Comparison of ENCODE assay signal across 14 cellular contexts in the genomic region with DNA sequence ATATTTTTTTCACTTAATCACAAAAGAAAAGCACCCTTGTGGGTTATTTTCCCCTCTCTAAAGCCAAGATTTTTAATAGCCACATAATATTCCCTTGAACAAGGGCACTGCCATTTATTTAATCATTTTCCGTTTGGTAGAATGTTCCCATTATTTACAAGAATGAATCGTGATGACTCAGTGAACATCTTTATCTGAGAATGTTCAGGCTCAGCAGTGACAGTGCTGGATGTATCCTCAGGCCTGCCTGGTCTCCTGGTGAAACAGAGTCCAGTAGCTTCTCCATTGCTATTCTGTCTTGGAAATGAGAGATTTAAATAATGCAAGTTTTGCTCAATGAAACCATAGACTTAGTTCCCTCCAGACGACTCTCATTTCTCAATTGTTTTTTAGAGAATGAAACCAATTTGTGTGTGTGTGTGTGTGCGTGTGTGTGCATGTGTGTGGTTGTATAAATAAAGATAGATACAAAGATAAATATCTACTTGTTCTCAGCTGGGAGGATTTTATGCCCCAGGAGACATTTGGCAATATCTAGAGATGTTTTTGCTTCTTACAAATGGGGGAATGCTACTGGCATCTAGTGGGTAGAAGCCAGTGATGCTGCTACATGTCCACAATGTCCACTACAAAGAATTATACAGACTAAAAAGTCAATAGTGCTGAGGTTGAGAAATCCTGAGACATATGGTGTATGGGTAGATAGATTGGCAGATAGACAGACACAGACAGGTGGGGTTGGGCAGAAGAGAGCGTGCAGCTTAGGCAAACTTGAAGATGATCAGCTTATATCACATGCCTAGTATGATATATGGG. TPM values are rescaled to one million over a fixed set of nuclear protein-coding genes. Genes with fewer than 3 reads are reported as not detected.
A peak's percentile ranks its signal among the peaks of the same experiment; 100 is the strongest.
DNase-seq lines count a peak whose midpoint lies in the region; ATAC-seq, FAIRE-seq and TF ChIP-seq lines count a peak whose summit lies in the region.
"Had no signal": no experiment of that assay in that cellular context is flagged by ENCODE, and none has a peak within 500 bp of the region (broad histone marks: within the 10 kb centered on the region; RNA-seq: fewer than 3 reads in every experiment).

No MANE protein-coding gene starts in this region.

- H4K91ac ChIP-seq in mesenchymal stem cell (ENCODE audit: low read length) = no peak overlapping the region

- H4K8ac ChIP-seq in mesenchymal stem cell (ENCODE audit: low read length) = peak overlapping the region; percentile 10

- CTCF ChIA-PET in HepG2 (lab: Yijun Ruan, JAX; ENCODE audit: low intra/inter-chr PET ratio, low total read pairs) = no interaction called here

- H2BK5ac ChIP-seq in mesenchymal stem cell (ENCODE audit: low read depth, low read length, poor library complexity, severe bottlenecking) = no peak overlapping the region

- no peak for TF ChIP-seq EP300 in HepG2 (IDR thresholded peaks at IDR 0.05; ENCODE audit: low read depth in 2 of 2, low read length in 2 of 2)
- TF ChIP-seq EP300 in HepG2 (CRISPR knock-in tag; IDR thresholded peaks at IDR 0.05; ENCODE audit: borderline replicate concordance) = no peak

- H2BK120ac ChIP-seq in mesenchymal stem cell (ENCODE audit: low read depth, low read length) = no peak overlapping the region

- no peak for ATAC-seq in HG03025 (IDR thresholded peaks at IDR 0.05; ENCODE audit: low FRiP score, unreplicated experiment)
- ATAC-seq in HepG2 = no peak
- ATAC-seq in GM21367 (IDR thresholded peaks at IDR 0.05; ENCODE audit: unreplicated experiment) = no peak
- ATAC-seq in activated T-cell treated with anti-CD3 and anti-CD28 coated beads, Interleukin-2, amount 50 U/mL, for 4 hours = no peak

- intact Hi-C loops in HepG2 (cut with micrococcal nuclease; ENCODE audit: unreplicated experiment) = no loop called here

- no peaks in the 10 kb centered on the region for H3K4me1 ChIP-seq in mesenchymal stem cell (ENCODE audit: control insufficient read depth, insufficient read depth, low read depth, low read length)
- H3K4me1 ChIP-seq in HepG2 (ENCODE audit: insufficient read depth, low read length) = peaks cover 14% of the 10 kb centered on the region
- H3K4me1 ChIP-seq: esophagus muscularis mucosa had no signal

- no peak overlapping the region for H3K27ac ChIP-seq in mesenchymal stem cell (ENCODE audit: low read length, poor library complexity, severe bottlenecking)
- H3K27ac ChIP-seq in HepG2 (ENCODE audit: extremely low read length, insufficient read depth, low read length) = no peak overlapping the region
- H3K27ac ChIP-seq: esophagus muscularis mucosa had no signal

- H3K23ac ChIP-seq in mesenchymal stem cell (ENCODE audit: low read length in 2 of 2) = no peak overlapping the region

- H3K27me3 ChIP-seq in bronchial epithelial cell (ENCODE audit: control insufficient read depth, insufficient read depth, low read length) (no peaks in the 10 kb centered on the region), mesenchymal stem cell (ENCODE audit: control insufficient read depth in 1 of 2, insufficient read depth in 1 of 2, low read length in 2 of 2) (no peaks in the 10 kb centered on the region), HepG2 (ENCODE audit: control insufficient read depth in 1 of 2, insufficient read depth in 2 of 2, low read length in 2 of 2) (no peaks in the 10 kb centered on the region)
- H3K27me3 ChIP-seq: esophagus muscularis mucosa had no signal

- H3K27me3 Mint-ChIP-seq in activated T-cell treated with anti-CD3 and anti-CD28 coated beads, Interleukin-2, amount 50 U/mL, for 4 hours (ENCODE audit: low read depth) = no peaks in the 10 kb centered on the region

- peak; percentile 35 for DNase-seq in AG20443 (ENCODE audit: low spot score)
- DNase-seq in NCI-H69 (lab: John Stamatoyannopoulos, UW) = peak; percentile 90
- peak; percentile 34 for DNase-seq in bronchial epithelial cell (ENCODE audit: low read depth)
- peak; percentile 85 for DNase-seq in mesenchymal stem cell
- no peak for DNase-seq in HepG2 (ENCODE audit: low spot score)
- DNase-seq in activated T-cell treated with anti-CD3 and anti-CD28 coated beads, Interleukin-2, amount 50 U/mL, for 4 hours = no peak
- DNase-seq: activated gamma-delta T cell, NCI-H1105, NCI-H446 treated with DMSO at 0.1 percent for 48 hours, T1000 had no signal

- H3K9ac ChIP-seq in mesenchymal stem cell (ENCODE audit: low read length) (peak overlapping the region; percentile 46), HepG2 (ENCODE audit: insufficient read depth, low read depth, low read length) (no peak overlapping the region)

- POLR2A ChIA-PET in HepG2 (lab: Yijun Ruan, JAX) = no interaction called here

- H2AFZ ChIP-seq in mesenchymal stem cell (ENCODE audit: low read depth, low read length) = no peak overlapping the region
- H2AFZ ChIP-seq in HepG2 (ENCODE audit: low read length) = no peak overlapping the region

- no peak overlapping the region for H3K4me3 Mint-ChIP-seq in activated T-cell treated with anti-CD3 and anti-CD28 coated beads, Interleukin-2, amount 50 U/mL, for 4 hours
- H3K4me3 Mint-ChIP-seq: CD14-positive monocyte had no signal

- no peak for TF ChIP-seq POLR2A in HepG2 (IDR thresholded peaks at IDR 0.05; ENCODE audit: insufficient read depth in 1 of 2, low read depth in 2 of 2, low read length in 2 of 2)

- BruUV-seq in HepG2 (replicated peaks; lab: Mats Ljungman, UMichigan) = no TSS peak

- H3K36me3 ChIP-seq in bronchial epithelial cell (ENCODE audit: control insufficient read depth, insufficient read depth, low read length) (no peaks in the 10 kb centered on the region), mesenchymal stem cell (ENCODE audit: control insufficient read depth in 1 of 2, insufficient read depth in 2 of 2, low read depth in 1 of 2, low read length in 2 of 2) (peaks cover 5 to 91% of the 10 kb centered on the region in 2 experiments), HepG2 (replicated peaks in 1 of 2; ENCODE audit: control insufficient read depth in 1 of 2, insufficient read depth in 2 of 2, low read length in 2 of 2) (no peaks in the 10 kb centered on the region)
- H3K36me3 ChIP-seq: esophagus muscularis mucosa had no signal

- no peak overlapping the region for H3K18ac ChIP-seq in mesenchymal stem cell (ENCODE audit: low read depth in 1 of 2, low read length in 2 of 2)

- 54% methylated on average over 3 of the region's 5 CpGs for WGBS in mesenchymal stem cell
- WGBS in HepG2 (ENCODE audit: low lambda C conversion rate) = 26% methylated on average over 5 of the region's 5 CpGs

- H3K79me1 ChIP-seq in mesenchymal stem cell (replicated peaks; ENCODE audit: low read length, poor library complexity, severe bottlenecking) = peaks cover 1% of the 10 kb centered on the region

- H3K4me3 ChIP-seq in bronchial epithelial cell (ENCODE audit: low read depth, low read length) = no peak overlapping the region
- H3K4me3 ChIP-seq in mesenchymal stem cell (ENCODE audit: insufficient read depth in 1 of 2, low read depth in 1 of 2, low read length in 2 of 2) = no peak overlapping the region
- no peak overlapping the region for H3K4me3 ChIP-seq in HepG2 (replicated peaks in 1 of 3; ENCODE audit: insufficient read depth in 1 of 3, low read depth in 2 of 3, low read length in 3 of 3)
- H3K4me3 ChIP-seq: esophagus muscularis mucosa had no signal

- no peaks in the 10 kb centered on the region for H3K79me2 ChIP-seq in HepG2 (ENCODE audit: insufficient read depth, low read length)

- H3K4me1 Mint-ChIP-seq in activated T-cell treated with anti-CD3 and anti-CD28 coated beads, Interleukin-2, amount 50 U/mL, for 4 hours (ENCODE audit: low read depth) = no peaks in the 10 kb centered on the region
- H3K4me1 Mint-ChIP-seq: CD14-positive monocyte had no signal

- no peaks in the 10 kb centered on the region for H3K9me3 Mint-ChIP-seq in activated T-cell treated with anti-CD3 and anti-CD28 coated beads, Interleukin-2, amount 50 U/mL, for 4 hours

- peak overlapping the region in 1 of 2 experiments; percentile 83 for H2BK12ac ChIP-seq in mesenchymal stem cell (ENCODE audit: low read length in 2 of 2)

- in situ Hi-C loops in HepG2 (cut with HindIII; ENCODE audit: extremely low pct_ligation_motif_present, low pct_unique_long_range_greater_than_20kb) = no loop called here

- TF ChIP-seq CTCF in bronchial epithelial cell (IDR thresholded peaks at IDR 0.05; ENCODE audit: insufficient read depth, low read length, severe bottlenecking) (no peak), HepG2 (CRISPR knock-in tag; IDR thresholded peaks at IDR 0.05) (no peak)

- no peak overlapping the region for H3K4ac ChIP-seq in mesenchymal stem cell (ENCODE audit: low read depth in 1 of 2, low read length in 2 of 2)

- H2AK5ac ChIP-seq in mesenchymal stem cell (ENCODE audit: low read length, severe bottlenecking) = no peak overlapping the region

- no peak overlapping the region for H3K14ac ChIP-seq in mesenchymal stem cell (ENCODE audit: low read length in 2 of 2)

- H3K4me2 ChIP-seq in mesenchymal stem cell (ENCODE audit: low read length, poor library complexity, severe bottlenecking) (no peak overlapping the region), HepG2 (ENCODE audit: low read depth, low read length) (no peak overlapping the region)

- no peaks in the 10 kb centered on the region for H3K9me3 ChIP-seq in mesenchymal stem cell (ENCODE audit: control insufficient read depth, low read length)
- no peaks in the 10 kb centered on the region for H3K9me3 ChIP-seq in HepG2 (ENCODE audit: low read length)
- H3K9me3 ChIP-seq: esophagus muscularis mucosa had no signal

- H3K36me3 Mint-ChIP-seq in activated T-cell treated with anti-CD3 and anti-CD28 coated beads, Interleukin-2, amount 50 U/mL, for 4 hours (ENCODE audit: insufficient read depth) = no peaks in the 10 kb centered on the region
- H3K36me3 Mint-ChIP-seq: CD14-positive monocyte had no signal

- FAIRE-seq in bronchial epithelial cell (lab: Jason Lieb, UNC) = no peak
- no peak for FAIRE-seq in HepG2 (lab: Jason Lieb, UNC)

- TF ChIP-seq RAD21 in HepG2 (CRISPR knock-in tag; IDR thresholded peaks at IDR 0.05) = no peak

- no peak overlapping the region for H2BK15ac ChIP-seq in mesenchymal stem cell (ENCODE audit: low read depth, poor library complexity, severe bottlenecking)

- no peaks in the 10 kb centered on the region for H4K20me1 ChIP-seq in HepG2 (ENCODE audit: insufficient read depth, low read length)

RNA-seq across cellular contexts. Expression of a gene that starts 55.0 kb away (rescaled TPM):
- total RNA-seq in bronchial epithelial cell = 0.13 and 1.3 TPM in 2 replicates
- 90.6 TPM for polyA plus RNA-seq in mesenchymal stem cell (2013, experiment 1 of 2)
- polyA plus RNA-seq in mesenchymal stem cell (2013, experiment 2 of 2) = 85.6 TPM
- total RNA-seq in HepG2 (2016; rRNA removed; fragmentation: Illumina TruSeq; extraction: Trizol) = 0.08 and 0.09 TPM in 2 replicates
- total RNA-seq in HepG2 (2016; cell fraction: cytosol; rRNA removed; fragmentation: Illumina TruSeq; extraction: Trizol; ENCODE audit: low read depth) = not detected in 2 replicates
- 0.09 and 0.12 TPM in 2 replicates for total RNA-seq in HepG2 (2016; cell fraction: insoluble cytoplasmic fraction; rRNA removed; fragmentation: Illumina TruSeq; extraction: Trizol)
- total RNA-seq in HepG2 (2016; cell fraction: membrane; rRNA removed; fragmentation: Illumina TruSeq; extraction: Trizol) = 0.03 TPM in 2 replicates
- 0.06 TPM in 2 replicates for total RNA-seq in HepG2 (2016; cell fraction: nucleus; rRNA removed; fragmentation: Illumina TruSeq; extraction: Trizol)
- 0.08 and 0.11 TPM in 2 replicates for polyA plus RNA-seq in HepG2 (2011; rRNA removed)
- polyA plus RNA-seq in HepG2 (2011; cell fraction: cytosol; rRNA removed) = 0.04 and 0.09 TPM in 2 replicates
- 0.14 TPM in 2 replicates for polyA plus RNA-seq in HepG2 (2011; cell fraction: nucleus; rRNA removed)
- 0.24 and 0.51 TPM in 2 replicates for polyA plus RNA-seq in HepG2 (2012)
- polyA plus RNA-seq in HepG2 (2016; cell fraction: cytosol; fragmentation: Illumina TruSeq; extraction: Trizol; ENCODE audit: low read depth) = not detected in 2 replicates
- polyA plus RNA-seq in HepG2 (2016; cell fraction: insoluble cytoplasmic fraction; fragmentation: Illumina TruSeq; extraction: Trizol; ENCODE audit: low read depth) = 0.07 and 0.09 TPM in 2 replicates
- 0.02 TPM in 1 of 2 replicates, not detected in the other for polyA plus RNA-seq in HepG2 (2016; cell fraction: membrane; fragmentation: Illumina TruSeq; extraction: Trizol; ENCODE audit: low read depth)
- 0.09 and 0.75 TPM in 2 replicates for polyA plus RNA-seq in HepG2 (2016; cell fraction: nucleus; fragmentation: Illumina TruSeq; extraction: Trizol; ENCODE audit: insufficient read depth, low read depth)
- 0.16 and 9.2 TPM in 2 replicates for polyA minus RNA-seq in HepG2 (2011; rRNA and poly(A)+ RNA removed; ENCODE audit: low replicate concordance)
- polyA minus RNA-seq in HepG2 (2011; cell fraction: cytosol; rRNA and poly(A)+ RNA removed) = 0.09 and 0.10 TPM in 2 replicates
- 0.13 and 0.75 TPM in 2 replicates for polyA minus RNA-seq in HepG2 (2011; cell fraction: nucleus; rRNA and poly(A)+ RNA removed)
- total RNA-seq in activated T-cell treated with anti-CD3 and anti-CD28 coated beads, Interleukin-2, amount 50 U/mL, for 4 hours = under 1 TPM in 2 of 3 donors, not detected in 1; 0.22 to 0.28 TPM
- polyA plus RNA-seq: CD14-positive monocyte had no signal

Comparison
In these comparisons a context has a peak if more than half of its experiments do, and no peak if none do; other contexts are left out.
1. DNase-seq: peak in AG20443 (single experiment), NCI-H69 (single experiment), bronchial epithelial cell (single experiment) and mesenchymal stem cell (single experiment); none in HepG2 (single experiment) and activated T-cell treated with anti-CD3 and anti-CD28 coated beads, Interleukin-2, amount 50 U/mL, for 4 hours (single experiment).